ENCODE assay signal across 9 cellular contexts in genomic region chr11:121453589-121454299, GRCh38. TPM values are rescaled to one million over a fixed set of nuclear protein-coding genes. Genes with fewer than 3 reads are reported as not detected.
DNase-seq lines count a peak whose midpoint lies in the region; ATAC-seq and TF ChIP-seq lines count a peak whose summit lies in the region.
"Had no signal": no experiment of that assay in that cellular context is flagged by ENCODE, and none has a peak within 500 bp of the region (broad histone marks: within the 10 kb centered on the region; RNA-seq: fewer than 3 reads in every experiment).

No MANE protein-coding gene starts in this region.

- no peak overlapping the region for H4K8ac ChIP-seq in trophoblast cell (ENCODE audit: low read depth, low read length)

- no peak overlapping the region for H3K27ac ChIP-seq in PC-3 (ENCODE audit: low read length)
- H3K27ac ChIP-seq in endodermal cell (ENCODE audit: low read depth, low read length): no peak overlapping the region
- H3K27ac ChIP-seq in trophoblast cell (ENCODE audit: low read depth, low read length): no peak overlapping the region

- no peak overlapping the region for H3K14ac ChIP-seq in trophoblast cell (ENCODE audit: low read length)

- peak overlapping the region; percentile 70; the same call in 1 of the 2 replicates for H3K9ac ChIP-seq in PC-3 (ENCODE audit: low read length)
- no peak overlapping the region for H3K9ac ChIP-seq in endodermal cell (ENCODE audit: extremely low read depth, low read length, poor library complexity, severe bottlenecking)
- H3K9ac ChIP-seq in trophoblast cell (ENCODE audit: low read length): no peak overlapping the region

- peaks cover 5% of the 10 kb centered on the region for H3K79me1 ChIP-seq in trophoblast cell (ENCODE audit: low read length)

- H3K9me3 ChIP-seq in PC-3 (ENCODE audit: low read length) (no peaks in the 10 kb centered on the region), endodermal cell (ENCODE audit: control insufficient read depth, low read length) (no peaks in the 10 kb centered on the region), trophoblast cell (ENCODE audit: insufficient read depth, low read depth, low read length) (no peaks in the 10 kb centered on the region)
- H3K9me3 ChIP-seq: MG63 had no signal

- H3K36me3 Mint-ChIP-seq in endodermal cell (ENCODE audit: low read depth): no peaks in the 10 kb centered on the region

- H3K23ac ChIP-seq in trophoblast cell (ENCODE audit: low read length): no peak overlapping the region

- no peak overlapping the region for H2AK5ac ChIP-seq in trophoblast cell (ENCODE audit: low read length)

- TF ChIP-seq CTCF in GM12864 (IDR thresholded peaks at IDR 0.05; ENCODE audit: low read depth, low read length, missing control alignments) (no peak), PC-3 (conservative IDR thresholded peaks at IDR 0.05; ENCODE audit: low read depth, low read length) (no peak), endodermal cell (conservative IDR thresholded peaks at IDR 0.05) (no peak)

- no peaks in the 10 kb centered on the region for H4K20me1 ChIP-seq in PC-3 (ENCODE audit: low read length)

- no peaks in the 10 kb centered on the region for H3K9me2 ChIP-seq in PC-3 (replicated peaks; ENCODE audit: low read length)

- peaks cover 78% of the 10 kb centered on the region for H3K4me1 Mint-ChIP-seq in endodermal cell

- no peak overlapping the region for H4K12ac ChIP-seq in trophoblast cell (ENCODE audit: low read depth, low read length)

- H3K27me3 Mint-ChIP-seq in endodermal cell (ENCODE audit: insufficient read depth): peaks cover 10% of the 10 kb centered on the region

- no peaks in the 10 kb centered on the region for H3K36me3 ChIP-seq in PC-3 (ENCODE audit: low read depth, low read length)
- no peaks in the 10 kb centered on the region for H3K36me3 ChIP-seq in endodermal cell (ENCODE audit: control insufficient read depth, insufficient read depth, low read length)
- no peaks in the 10 kb centered on the region for H3K36me3 ChIP-seq in trophoblast cell (ENCODE audit: control insufficient read depth in 1 of 2, insufficient read depth in 2 of 2, low read length in 2 of 2)
- H3K36me3 ChIP-seq: MG63 had no signal

- no TSS peak for BruUV-seq in PC-3 (replicated peaks; lab: Mats Ljungman, UMichigan)

- H3K4me3 ChIP-seq in GM12864 (ENCODE audit: low read depth, low read length) (peak overlapping the region; percentile 92), PC-3 (ENCODE audit: low read length) (peak overlapping the region; percentile 89), endodermal cell (ENCODE audit: low read length) (peak overlapping the region; percentile 97), trophoblast cell (ENCODE audit: low read depth, low read length) (no peak overlapping the region)
- H3K4me3 ChIP-seq: MG63 had no signal

- H2BK120ac ChIP-seq in trophoblast cell (ENCODE audit: insufficient read depth, low read length, poor library complexity): peak overlapping the region; percentile 14

- H3F3A ChIP-seq in PC-3 (ENCODE audit: low read length, unreplicated experiment): no peaks in the 10 kb centered on the region

- CTCF ChIA-PET in PC-3 (lab: Charles Lee): no interaction called here

- peak overlapping the region; percentile 86 for H3K4me3 Mint-ChIP-seq in endodermal cell

- H3K18ac ChIP-seq in trophoblast cell (ENCODE audit: low read length): no peak overlapping the region

- H3K4me1 ChIP-seq in PC-3 (ENCODE audit: insufficient read depth, low read length): peaks cover 39% of the 10 kb centered on the region
- peaks cover 12% of the 10 kb centered on the region for H3K4me1 ChIP-seq in endodermal cell (ENCODE audit: control insufficient read depth, insufficient read depth, low read length)
- H3K4me1 ChIP-seq in trophoblast cell (ENCODE audit: control insufficient read depth in 1 of 2, insufficient read depth in 2 of 2, low read length in 2 of 2): peaks cover 0 to 25% of the 10 kb centered on the region in 2 experiments

- no peak overlapping the region for H4K91ac ChIP-seq in trophoblast cell (ENCODE audit: low read depth, low read length)

- H2BK5ac ChIP-seq in trophoblast cell (ENCODE audit: low read depth, low read length, poor library complexity): no peak overlapping the region

- H2BK12ac ChIP-seq in trophoblast cell (ENCODE audit: low read length): no peak overlapping the region

- peaks cover 63% of the 10 kb centered on the region for H3K79me2 ChIP-seq in PC-3 (ENCODE audit: low read length)
- H3K79me2 ChIP-seq in trophoblast cell (ENCODE audit: control insufficient read depth, insufficient read depth, low read length, poor library complexity): peaks cover 2% of the 10 kb centered on the region

- H2AFZ ChIP-seq in PC-3 (ENCODE audit: low read length): peak overlapping the region; percentile 94; the same call in 1 of the 2 replicates
- no peak overlapping the region for H2AFZ ChIP-seq in trophoblast cell (ENCODE audit: insufficient read depth, low read length, poor library complexity)

- H3K27me3 ChIP-seq in PC-3 (ENCODE audit: low read length) (no peaks in the 10 kb centered on the region), endodermal cell (ENCODE audit: control insufficient read depth, insufficient read depth, low read length, poor library complexity, severe bottlenecking) (peaks cover 5% of the 10 kb centered on the region), trophoblast cell (ENCODE audit: insufficient read depth, low read length) (no peaks in the 10 kb centered on the region)

- H3K4me2 ChIP-seq in PC-3 (ENCODE audit: low read length) (peak overlapping the region; percentile 83), trophoblast cell (ENCODE audit: low read length) (no peak overlapping the region)

- H3K4ac ChIP-seq in trophoblast cell (ENCODE audit: low read depth, low read length): no peak overlapping the region

- POLR2A ChIA-PET in PC-3 (lab: Charles Lee; ENCODE audit: unreplicated experiment): no interaction called here

- no peak overlapping the region for H3K27ac Mint-ChIP-seq in endodermal cell

- DNase-seq in GM12864 (ENCODE audit: low read depth): no peak
- no peak for DNase-seq in PC-3
- no peak for DNase-seq in endodermal cell
- no peak for DNase-seq in trophoblast cell
- no peak for DNase-seq in UCSD-AML1 (lab: John Stamatoyannopoulos, UW; ENCODE audit: unreplicated experiment)
- DNase-seq in NCI-H510A treated with DMSO at 0.1 percent for 48 hours (lab: John Stamatoyannopoulos, UW): no peak
- no peak for DNase-seq in NCI-H1092 (lab: John Stamatoyannopoulos, UW)
- DNase-seq: MG63 had no signal

- intact Hi-C loops in PC-3 (cut with micrococcal nuclease): no loop called here

- ATAC-seq in PC-3 (no peak), GM18519 (IDR thresholded peaks at IDR 0.05; ENCODE audit: low FRiP score, unreplicated experiment) (no peak)

- no peaks in the 10 kb centered on the region for H3K9me3 Mint-ChIP-seq in endodermal cell

- 83 to 91% methylated on average over 1 to 6 of the region's 6 CpGs for WGBS in endodermal cell (ENCODE audit: insufficient coverage in 1 of 2, insufficient read length in 1 of 2), 2 experiments
- WGBS in trophoblast cell (ENCODE audit: extremely low coverage, insufficient coverage, insufficient read length): no CpG with 5 or more reads among the region's 6 CpGs

RNA-seq across cellular contexts. Expression of gene SORL1, which starts 1.6 kb away (rescaled TPM):
- 53.7 and 74.5 TPM in 2 replicates for total RNA-seq in PC-3 (2014; rRNA removed)
- total RNA-seq in endodermal cell: 10 to 100 TPM; 56.4 to 57.5 TPM
- polyA plus RNA-seq in endodermal cell (2013, experiment 1 of 2): 14.7 TPM
- 15.0 TPM for polyA plus RNA-seq in endodermal cell (2013, experiment 2 of 2)
- polyA plus RNA-seq in trophoblast cell (2013): 4.6 and 5.1 TPM in 2 replicates
